ENCODE assay signal across 12 cellular contexts in genomic region chr4:20984011-20984836, GRCh38.
DNase-seq lines count a peak whose midpoint lies in the region; ATAC-seq, FAIRE-seq and TF ChIP-seq lines count a peak whose summit lies in the region.
"Had no signal": no experiment of that assay in that cellular context is flagged by ENCODE, and none has a peak within 500 bp of the region (broad histone marks: within the 10 kb centered on the region; RNA-seq: fewer than 3 reads in every experiment).

No MANE protein-coding gene starts in this region.

- no peak overlapping the region for H4K91ac ChIP-seq in H1 (replicated peaks; ENCODE audit: insufficient read length, low read length)

- H3K79me1 ChIP-seq in H1 (ENCODE audit: low read depth, low read length), result no peaks in the 10 kb centered on the region

- H2BK5ac ChIP-seq in H1 (ENCODE audit: low read depth, low read length), result no peak overlapping the region

- H3K4me3 ChIP-seq in left ventricle myocardium inferior, result no peak overlapping the region
- peak overlapping the region; percentile 14 to 52 (median 39) for H3K4me3 ChIP-seq in H1 (ENCODE audit: extremely low read depth in 1 of 4, insufficient read depth in 2 of 4, low read depth in 3 of 4, low read length in 4 of 4)
- H3K4me3 ChIP-seq in mucosa of rectum (ENCODE audit: low read length in 2 of 2), result peak overlapping the region; percentile 13 to 57
- H3K4me3 ChIP-seq in Karpas-422 (ENCODE audit: low read length), result no peak overlapping the region

- H4K20me1 ChIP-seq in H1 (replicated peaks in 1 of 2; ENCODE audit: control insufficient read depth in 1 of 2, insufficient read depth in 2 of 2, low read length in 2 of 2), result no peaks in the 10 kb centered on the region
- H4K20me1 ChIP-seq in Karpas-422 (ENCODE audit: insufficient read depth, low read depth, low read length), result no peaks in the 10 kb centered on the region

- TF ChIP-seq CTCF in left ventricle myocardium inferior (IDR thresholded peaks at IDR 0.05; ENCODE audit: borderline replicate concordance) (no peak), H1 (IDR thresholded peaks at IDR 0.05; ENCODE audit: control extremely low read depth in 1 of 3, insufficient read depth in 1 of 3, low read depth in 1 of 3, low read length in 3 of 3) (no peak)

- no peak overlapping the region for H3K56ac ChIP-seq in H1 (replicated peaks; ENCODE audit: insufficient read length, low read depth, low read length)

- H3K9ac ChIP-seq in H1 (replicated peaks in 1 of 4; ENCODE audit: extremely low read depth in 1 of 4, low read depth in 3 of 4, low read length in 3 of 4) (no peak overlapping the region; a peak in 1 of 7 replicates), mucosa of rectum (ENCODE audit: low read depth in 1 of 2, low read length in 2 of 2) (no peak overlapping the region), Karpas-422 (ENCODE audit: low read length) (no peak overlapping the region)

- no peaks in the 10 kb centered on the region for H3K9me2 ChIP-seq in Karpas-422 (replicated peaks; ENCODE audit: insufficient read depth, low read length)

- H3K79me2 ChIP-seq in H1 (ENCODE audit: control insufficient read depth in 1 of 2, insufficient read depth in 2 of 2, low read length in 2 of 2) (no peaks in the 10 kb centered on the region), Karpas-422 (ENCODE audit: low read length) (no peaks in the 10 kb centered on the region)

- no peaks in the 10 kb centered on the region for H3K36me3 ChIP-seq in left ventricle myocardium inferior
- H3K36me3 ChIP-seq in H1 (ENCODE audit: control insufficient read depth in 2 of 4, insufficient read depth in 4 of 4, low read length in 3 of 4), result no peaks in the 10 kb centered on the region
- no peaks in the 10 kb centered on the region for H3K36me3 ChIP-seq in mucosa of rectum (ENCODE audit: control insufficient read depth in 2 of 2, insufficient read depth in 2 of 2, low read length in 2 of 2)
- H3K36me3 ChIP-seq in Karpas-422 (ENCODE audit: insufficient read depth, low read length), result no peaks in the 10 kb centered on the region

- H3K14ac ChIP-seq in H1 (ENCODE audit: insufficient read length), result no peak overlapping the region

- no peak for ATAC-seq in GM18868 (IDR thresholded peaks at IDR 0.05; ENCODE audit: unreplicated experiment)
- ATAC-seq in GM21360 (IDR thresholded peaks at IDR 0.05; ENCODE audit: unreplicated experiment), result no peak
- ATAC-seq: left lobe of liver had no signal

- peaks cover 28% of the 10 kb centered on the region for H3K27me3 ChIP-seq in left ventricle myocardium inferior (ENCODE audit: low read depth)
- peaks cover 0 to 13% (median 11%) of the 10 kb centered on the region in 4 experiments; a peak in 6 of 7 replicates for H3K27me3 ChIP-seq in H1 (replicated peaks in 1 of 4; ENCODE audit: control insufficient read depth in 3 of 4, extremely low read depth in 1 of 4, insufficient read depth in 3 of 4, low read length in 3 of 4)
- peaks cover 3 to 5% of the 10 kb centered on the region in 2 donors for H3K27me3 ChIP-seq in mucosa of rectum (ENCODE audit: control insufficient read depth in 2 of 2, insufficient read depth in 2 of 2, low read length in 2 of 2)
- no peaks in the 10 kb centered on the region for H3K27me3 ChIP-seq in Karpas-422 (ENCODE audit: low read length)

- H3K4me2 ChIP-seq in H1 (ENCODE audit: insufficient read depth in 1 of 2, low read depth in 2 of 2, low read length in 2 of 2), result peak overlapping the region; percentile 76 to 78
- no peak overlapping the region for H3K4me2 ChIP-seq in Karpas-422 (ENCODE audit: low read depth, low read length, poor library complexity, severe bottlenecking)

- CTCF ChIA-PET in H1 (lab: Charles Lee; ENCODE audit: partially characterized antibody), result interaction anchor here (0.5 to 1.5 kb wide), 4 partner anchors 19 to 223 kb away, joined by 3 to 8 read pairs (median 4); no protein-coding TSS in a partner anchor

- H2BK12ac ChIP-seq in H1 (ENCODE audit: low read depth, low read length), result no peak overlapping the region

- H3K23ac ChIP-seq in H1 (ENCODE audit: insufficient read length), result no peak overlapping the region

- TF ChIP-seq EP300 in H1 (IDR thresholded peaks at IDR 0.05; ENCODE audit: borderline replicate concordance in 1 of 2, low read depth in 2 of 2, low read length in 2 of 2), result no peak

- H3K23me2 ChIP-seq in H1 (ENCODE audit: low read depth, low read length), result peaks cover 5% of the 10 kb centered on the region

- H3K27ac ChIP-seq in left ventricle myocardium inferior (replicated peaks) (no peak overlapping the region), H1 (ENCODE audit: low read depth, low read length) (no peak overlapping the region), mucosa of rectum (ENCODE audit: low read depth in 2 of 2, low read length in 2 of 2) (no peak overlapping the region), Karpas-422 (ENCODE audit: low read length) (no peak overlapping the region)

- H4K5ac ChIP-seq in H1 (ENCODE audit: insufficient read length, low read depth, low read length), result no peak overlapping the region

- H3K4me1 ChIP-seq in left ventricle myocardium inferior (no peaks in the 10 kb centered on the region), H1 (replicated peaks in 1 of 4; ENCODE audit: control insufficient read depth in 3 of 4, insufficient read depth in 4 of 4, low read length in 3 of 4) (peaks cover 0 to 10% (median 0%) of the 10 kb centered on the region in 4 experiments; a peak in 3 of 7 replicates), mucosa of rectum (ENCODE audit: control insufficient read depth in 2 of 2, insufficient read depth in 2 of 2, low read length in 2 of 2) (peaks cover 0 to 5% of the 10 kb centered on the region in 2 donors), Karpas-422 (ENCODE audit: low read length) (no peaks in the 10 kb centered on the region)

- TF ChIP-seq RAD21 in H1 (IDR thresholded peaks at IDR 0.05 in 1 of 2, conservative IDR thresholded peaks at IDR 0.05 in 1 of 2; ENCODE audit: low read depth in 2 of 2, low read length in 2 of 2), result no peak

- H3K18ac ChIP-seq in H1 (ENCODE audit: extremely low read depth, low read length), result no peak overlapping the region

- TF ChIP-seq POLR2A in H1 (IDR thresholded peaks at IDR 0.05; ENCODE audit: control extremely low read depth in 1 of 2, low read depth in 2 of 2, low read length in 2 of 2), result no peak

- H2BK120ac ChIP-seq in H1 (replicated peaks; ENCODE audit: low read depth, low read length), result no peak overlapping the region

- 38% methylated on average over 31 of the region's 39 CpGs; no CpG with 5 or more reads in 1 of the 2 experiments for WGBS in H1 (ENCODE audit: extremely low coverage in 1 of 2, insufficient coverage in 1 of 2, insufficient read length in 1 of 2, insufficient replicate concordance in 2 of 2, low coverage in 1 of 2, low lambda C conversion rate in 2 of 2, missing lambda C conversion rate in 1 of 2), 2 experiments

- H2BK20ac ChIP-seq in H1 (ENCODE audit: low read length), result no peak overlapping the region

- intact Hi-C loops in left ventricle myocardium inferior (cut with micrococcal nuclease) (no loop called here), cardiac septum (cut with DNase I) (no loop called here)

- POLR2A ChIA-PET in H1 (lab: Charles Lee; ENCODE audit: partially characterized antibody), result interaction anchor here (0.9 kb wide), 1 partner anchor 10 kb away, joined by 3 read pairs; no protein-coding TSS in a partner anchor

- DNase-seq in left ventricle myocardium inferior (peak; percentile 15), cardiac septum (ENCODE audit: low spot score) (no peak), H1 (ENCODE audit: low read depth in 1 of 2, low spot score in 2 of 2) (peak; percentile 10 to 72), Karpas-422 (no peak), AML-193 (lab: John Stamatoyannopoulos, UW) (no peak)
- DNase-seq: activated CD4-positive, alpha-beta T cell treated with anti-CD3 and anti-CD28 coated beads for 1 hour; activated naive CD4-positive, alpha-beta T cell treated with anti-CD3 and anti-CD28 coated beads, Interleukin-2, amount 10 ng/mL, durations not matched to agents 7 days and 5 days; HCEC 1CT had no signal

- H3K9me3 ChIP-seq in left ventricle myocardium inferior (replicated peaks) (no peaks in the 10 kb centered on the region), H1 (ENCODE audit: insufficient read depth in 2 of 2, low read depth in 1 of 2, low read length in 1 of 2) (no peaks in the 10 kb centered on the region), mucosa of rectum (ENCODE audit: control insufficient read depth in 2 of 2, low read length in 2 of 2) (no peaks in the 10 kb centered on the region), Karpas-422 (ENCODE audit: low read length) (no peaks in the 10 kb centered on the region)

- no peak for FAIRE-seq in H1 (lab: Jason Lieb, UNC)

- H3K4ac ChIP-seq in H1 (replicated peaks; ENCODE audit: insufficient read length, low read depth, low read length), result no peak overlapping the region

- H2BK15ac ChIP-seq in H1 (ENCODE audit: low read length), result no peak overlapping the region

- H4K8ac ChIP-seq in H1 (ENCODE audit: extremely low read depth, insufficient read depth, low read length), result peak overlapping the region; percentile 4

- H2AFZ ChIP-seq in H1 (ENCODE audit: low read length) (peak overlapping the region; percentile 65; the same call in 1 of the 2 replicates), Karpas-422 (ENCODE audit: low read length) (no peak overlapping the region)

- H2AK5ac ChIP-seq in H1 (ENCODE audit: low read depth, low read length), result no peak overlapping the region

TF ChIP-seq in H1, 55 proteins besides CTCF, POLR2A, EP300 and RAD21 (continues in another document):
- TF ChIP-seq MAX (IDR thresholded peaks at IDR 0.05), result peak; percentile 50; the same call in 1 of the 2 replicates
- peak; percentile 68 for TF ChIP-seq E2F6 (IDR thresholded peaks at IDR 0.05)
- TF ChIP-seq KDM4A (IDR thresholded peaks at IDR 0.05; ENCODE audit: low read depth, low read length, severe bottlenecking), result peak; percentile 19
- TF ChIP-seq RNF2 (IDR thresholded peaks at IDR 0.05; ENCODE audit: borderline replicate concordance, low read depth, low read length, missing control alignments, poor library complexity, severe bottlenecking), result no peak
- 0 out of 2 replicates have a peak, but pooled peaks have one; percentile 17 for TF ChIP-seq JUND (IDR thresholded peaks at IDR 0.05; ENCODE audit: low read length)
- peak; percentile 31 for TF ChIP-seq HDAC6 (IDR thresholded peaks at IDR 0.05; ENCODE audit: low read depth, low read length)
- TF ChIP-seq ASH2L (IDR thresholded peaks at IDR 0.05; ENCODE audit: low read length), result peak; percentile 56

Comparison
In these comparisons a context has a peak if more than half of its experiments do, and no peak if none do; other contexts are left out.
1. DNase-seq: peak in left ventricle myocardium inferior (single experiment) and H1 (2 of 2); none in cardiac septum (single experiment), Karpas-422 (single experiment) and AML-193 (0 of 2).
2. H3K4me3 ChIP-seq: peak in H1 (4 of 4) and mucosa of rectum (2 of 2); none in left ventricle myocardium inferior (single experiment) and Karpas-422 (single experiment).